Comparison of ENCODE assay signal across 16 cellular contexts in genomic region chr13:32647926-32648325, GRCh38.
DNase-seq lines count a peak whose midpoint lies in the region; ATAC-seq, FAIRE-seq and TF ChIP-seq lines count a peak whose summit lies in the region.
"Had no signal": no experiment of that assay in that cellular context is flagged by ENCODE, and none has a peak within 500 bp of the region (broad histone marks: within the 10 kb centered on the region; RNA-seq: fewer than 3 reads in every experiment).

No MANE protein-coding gene starts in this region.

- H3K27me3 ChIP-seq in DOHH2 (ENCODE audit: control insufficient read depth, low read length) = no peaks in the 10 kb centered on the region
- no peaks in the 10 kb centered on the region for H3K27me3 ChIP-seq in H7 (ENCODE audit: control insufficient read depth, insufficient read depth, low read length)
- H3K27me3 ChIP-seq in GM12878 (replicated peaks in 1 of 2; ENCODE audit: control insufficient read depth in 2 of 2, insufficient read depth in 2 of 2, low read length in 1 of 2) = no peaks in the 10 kb centered on the region
- H3K27me3 ChIP-seq in adrenal gland = no peaks in the 10 kb centered on the region
- H3K27me3 ChIP-seq: tibial artery had no signal

- no TSS peak for BruUV-seq in GM12878 (replicated peaks; lab: Mats Ljungman, UMichigan)

- H3K4me3 Mint-ChIP-seq in nephron progenitor cell = no peak overlapping the region
- H3K4me3 Mint-ChIP-seq: activated CD8-positive, alpha-beta memory T cell treated with anti-CD3 and anti-CD28 coated beads, Interleukin-2, amount 10 ng/mL, durations not matched to agents 7 days and 5 days had no signal

- no peaks in the 10 kb centered on the region for H3K9me3 Mint-ChIP-seq in nephron progenitor cell

- TF ChIP-seq POLR2A in GM12878 (IDR thresholded peaks at IDR 0.05; ENCODE audit: low read depth, low read length) (no peak), adrenal gland (IDR thresholded peaks at IDR 0.05) (no peak)

- H3K27ac Mint-ChIP-seq in nephron progenitor cell = peak overlapping the region; percentile 2
- H3K27ac Mint-ChIP-seq: activated CD8-positive, alpha-beta memory T cell treated with anti-CD3 and anti-CD28 coated beads, Interleukin-2, amount 10 ng/mL, durations not matched to agents 7 days and 5 days had no signal

- H3K27ac ChIP-seq in DOHH2 (ENCODE audit: low read depth, low read length) = no peak overlapping the region
- H3K27ac ChIP-seq in GM12878 (ENCODE audit: control insufficient read depth, insufficient read depth) = peak overlapping the region; percentile 41
- H3K27ac ChIP-seq in adrenal gland = no peak overlapping the region
- H3K27ac ChIP-seq: RWPE1, tibial artery, VCaP had no signal

- WGBS in GM12878 (ENCODE audit: insufficient coverage, insufficient replicate concordance, low lambda C conversion rate, missing lambda C conversion rate) = 92% methylated on average over 1 of the region's 1 CpG
- 50 to 88% (median 86%) methylated on average over 1 of the region's 1 CpG for WGBS in adrenal gland, 4 donors

- no peak for TF ChIP-seq RAD21 in GM12878 (IDR thresholded peaks at IDR 0.05; ENCODE audit: insufficient read depth, low read depth, low read length)

- SMC1A ChIA-PET in GM12878 (lab: Charles Lee; ENCODE audit: uncharacterized antibody, unreplicated experiment) = interaction anchor here (0.9 to 7.0 kb wide), 6 partner anchors 12 to 370 kb away, joined by 3 to 111 read pairs (median 12); no protein-coding TSS in a partner anchor

- no peak for TF ChIP-seq EP300 in GM12878 (IDR thresholded peaks at IDR 0.05; ENCODE audit: borderline replicate concordance in 1 of 2, control insufficient read depth in 1 of 2, low read depth in 2 of 2, low read length in 2 of 2)

- H3K4me1 ChIP-seq in DOHH2 (ENCODE audit: control insufficient read depth, low read length) (peaks cover 61% of the 10 kb centered on the region), GM12878 (ENCODE audit: control insufficient read depth, insufficient read depth, low read length) (peaks cover 33% of the 10 kb centered on the region), adrenal gland (replicated peaks in 1 of 2) (peaks cover 7 to 25% of the 10 kb centered on the region in 2 donors)
- H3K4me1 ChIP-seq: HAP-1 had no signal

- intact Hi-C loops in GM12878 (cut with micrococcal nuclease; ENCODE audit: unreplicated experiment) (loop anchor here (5.0 to 10.0 kb wide), 2 partner anchors 267 to 369 kb away; partner anchors contain the start of gene KL), adrenal gland (cut with DNase I) (no loop called here)

- H3K79me2 ChIP-seq in DOHH2 (ENCODE audit: control insufficient read depth, low read length) (peaks cover 96% of the 10 kb centered on the region), GM12878 (ENCODE audit: control insufficient read depth, insufficient read depth, low read length) (peaks cover 76% of the 10 kb centered on the region)

- H3F3A ChIP-seq in DOHH2 (ENCODE audit: control insufficient read depth, insufficient read depth) = peaks cover 7% of the 10 kb centered on the region; the same call in 1 of the 2 replicates

- H2AFZ ChIP-seq in GM12878 (ENCODE audit: control insufficient read depth, low read depth, low read length) = no peak overlapping the region

- peaks cover 14% of the 10 kb centered on the region for H3K36me3 Mint-ChIP-seq in nephron progenitor cell (ENCODE audit: low read depth)

- H3K4me2 ChIP-seq in DOHH2 (ENCODE audit: low read length) (peak overlapping the region; percentile 51), GM12878 (ENCODE audit: control insufficient read depth, insufficient read depth) (peak overlapping the region; percentile 66)

- in situ Hi-C loops in GM12878 (cut with MboI) = no loop called here

- H3K9ac ChIP-seq in GM12878 (ENCODE audit: control insufficient read depth, insufficient read depth, low read length) = no peak overlapping the region

- H3K9me3 ChIP-seq in DOHH2 (ENCODE audit: control insufficient read depth, insufficient read depth, low read length) = no peaks in the 10 kb centered on the region
- no peaks in the 10 kb centered on the region for H3K9me3 ChIP-seq in GM12878 (replicated peaks; ENCODE audit: control insufficient read depth, insufficient read depth, low read length)
- no peaks in the 10 kb centered on the region for H3K9me3 ChIP-seq in adrenal gland (replicated peaks in 1 of 3)
- H3K9me3 ChIP-seq: HAP-1, tibial artery had no signal

- RAD21 ChIA-PET in GM12878 (lab: Charles Lee; ENCODE audit: unreplicated experiment) = interaction anchor here (0.7 to 8.1 kb wide), 7 partner anchors 8 to 528 kb away, joined by 3 to 112 read pairs (median 8); partner anchors contain the start of gene PDS5B

- no peaks in the 10 kb centered on the region for H3K9me2 ChIP-seq in DOHH2 (replicated peaks; ENCODE audit: control insufficient read depth, low read length)

- DNase-seq in H7 (peak; percentile 16), GM12878 (ENCODE audit: low read depth, low spot score) (no peak), nephron progenitor cell (no peak), NCI-H345 (lab: John Stamatoyannopoulos, UW) (no peak), adrenal gland (no peak), NCI-H187 treated with DMSO at 0.1 percent for 48 hours (lab: John Stamatoyannopoulos, UW) (no peak)
- DNase-seq: activated CD8-positive, alpha-beta memory T cell treated with anti-CD3 and anti-CD28 coated beads, Interleukin-2, amount 10 ng/mL, durations not matched to agents 7 days and 5 days; activated gamma-delta T cell treated with Interleukin-2 at 50 U/mL for 16 hours; aorta; NCI-H1694; NCI-H524 treated with DMSO at 0.1 percent for 48 hours; tibial artery had no signal

- H4K20me1 ChIP-seq in DOHH2 (ENCODE audit: control insufficient read depth, insufficient read depth, low read depth, low read length) = peaks cover 15% of the 10 kb centered on the region
- no peaks in the 10 kb centered on the region; the same call in 1 of the 2 replicates for H4K20me1 ChIP-seq in GM12878 (ENCODE audit: control insufficient read depth, insufficient read depth)

- TF ChIP-seq CTCF in DOHH2 (IDR thresholded peaks at IDR 0.05; ENCODE audit: low read depth, low read length, poor library complexity, severe bottlenecking) (no peak), GM12878 (IDR thresholded peaks at IDR 0.05 in 2 of 3, conservative IDR thresholded peaks at IDR 0.05 in 1 of 3; ENCODE audit: control insufficient read depth in 2 of 3, extremely low read depth in 1 of 3, insufficient read depth in 1 of 3, low read depth in 3 of 3, low read length in 3 of 3) (peak in 1 of 3 experiments; percentile 17; a peak in 1 of 6 replicates), nephron progenitor cell (IDR thresholded peaks at IDR 0.05) (no peak), adrenal gland (IDR thresholded peaks at IDR 0.05) (no peak)

- no peak for FAIRE-seq in GM12878 (lab: Jason Lieb, UNC)

- CTCF ChIA-PET in GM12878 (lab: Yijun Ruan, JAX) = interaction anchor here (0.7 to 7.7 kb wide), 8 partner anchors 7 to 401 kb away, joined by 3 to 171 read pairs (median 8); partner anchors contain the start of gene PDS5B

- POLR2A ChIA-PET in GM12878 (lab: Charles Lee) = no interaction called here

- H3K4me3 ChIP-seq in DOHH2 (ENCODE audit: low read length) (peak overlapping the region; percentile 42), H7 (ENCODE audit: insufficient read depth, low read depth, low read length) (no peak overlapping the region), GM12878 (no peak overlapping the region), adrenal gland (no peak overlapping the region)
- H3K4me3 ChIP-seq: HAP-1, tibial artery had no signal

- ATAC-seq in GM12878 = peak; percentile 60
- ATAC-seq: activated CD8-positive, alpha-beta memory T cell treated with anti-CD3 and anti-CD28 coated beads, Interleukin-2, amount 10 ng/mL, durations not matched to agents 7 days and 5 days had no signal

- no peaks in the 10 kb centered on the region for H3K27me3 Mint-ChIP-seq in nephron progenitor cell (ENCODE audit: low read depth, poor library complexity)
- H3K27me3 Mint-ChIP-seq: activated CD8-positive, alpha-beta memory T cell treated with anti-CD3 and anti-CD28 coated beads, Interleukin-2, amount 10 ng/mL, durations not matched to agents 7 days and 5 days had no signal

- H3K4me1 Mint-ChIP-seq in nephron progenitor cell = peaks cover 10% of the 10 kb centered on the region

- H3K36me3 ChIP-seq in DOHH2 (ENCODE audit: control insufficient read depth, low read length) (peaks cover 21% of the 10 kb centered on the region), H7 (replicated peaks; ENCODE audit: control insufficient read depth, insufficient read depth, low read length) (no peaks in the 10 kb centered on the region), GM12878 (ENCODE audit: control insufficient read depth in 2 of 2, insufficient read depth in 2 of 2, low read length in 1 of 2) (no peaks in the 10 kb centered on the region; a peak in 1 of 4 replicates), adrenal gland (replicated peaks in 1 of 2) (no peaks in the 10 kb centered on the region)
- H3K36me3 ChIP-seq: HAP-1, tibial artery had no signal

TF ChIP-seq in GM12878, 131 proteins besides CTCF, POLR2A, EP300 and RAD21 (continues in another document):
- no peak for TF ChIP-seq BCL3 (IDR thresholded peaks at IDR 0.05; ENCODE audit: borderline replicate concordance, insufficient read depth, low read depth, low read length, poor library complexity, severe bottlenecking)
- TF ChIP-seq CEBPB (IDR thresholded peaks at IDR 0.05; ENCODE audit: borderline replicate concordance in 1 of 2, low read depth in 2 of 2, low read length in 2 of 2) = no peak
- TF ChIP-seq, protein P1, sequence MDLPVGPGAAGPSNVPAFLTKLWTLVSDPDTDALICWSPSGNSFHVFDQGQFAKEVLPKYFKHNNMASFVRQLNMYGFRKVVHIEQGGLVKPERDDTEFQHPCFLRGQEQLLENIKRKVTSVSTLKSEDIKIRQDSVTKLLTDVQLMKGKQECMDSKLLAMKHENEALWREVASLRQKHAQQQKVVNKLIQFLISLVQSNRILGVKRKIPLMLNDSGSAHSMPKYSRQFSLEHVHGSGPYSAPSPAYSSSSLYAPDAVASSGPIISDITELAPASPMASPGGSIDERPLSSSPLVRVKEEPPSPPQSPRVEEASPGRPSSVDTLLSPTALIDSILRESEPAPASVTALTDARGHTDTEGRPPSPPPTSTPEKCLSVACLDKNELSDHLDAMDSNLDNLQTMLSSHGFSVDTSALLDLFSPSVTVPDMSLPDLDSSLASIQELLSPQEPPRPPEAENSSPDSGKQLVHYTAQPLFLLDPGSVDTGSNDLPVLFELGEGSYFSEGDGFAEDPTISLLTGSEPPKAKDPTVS (IDR thresholded peaks at IDR 0.05; ENCODE audit: low read depth, low read length) = no peak
